ENCODE assay signal across 11 cellular contexts in the genomic region with DNA sequence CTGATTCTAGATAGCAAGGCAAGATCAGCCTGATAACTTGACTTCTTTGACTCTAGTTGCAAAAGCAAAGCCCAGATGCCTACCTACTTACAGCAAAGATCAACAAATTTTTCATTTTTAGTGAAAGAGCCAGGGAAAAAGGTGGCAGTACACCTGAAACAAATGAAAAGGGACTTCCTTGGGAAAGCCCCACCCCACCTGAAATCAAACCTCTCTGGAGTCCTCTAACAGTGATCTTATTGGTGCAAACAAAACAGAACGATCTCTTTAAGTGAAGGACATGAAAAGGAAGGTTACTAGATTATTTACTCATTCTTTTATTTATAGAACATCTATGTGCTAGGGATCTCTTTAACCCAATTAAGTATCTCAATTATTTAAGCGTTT. TPM values are rescaled to one million over a fixed set of nuclear protein-coding genes. Genes with fewer than 3 reads are reported as not detected.
DNase-seq lines count a peak whose midpoint lies in the region; ATAC-seq and TF ChIP-seq lines count a peak whose summit lies in the region.
"Had no signal": no experiment of that assay in that cellular context is flagged by ENCODE, and none has a peak within 500 bp of the region (broad histone marks: within the 10 kb centered on the region; RNA-seq: fewer than 3 reads in every experiment).

No MANE protein-coding gene starts in this region.

- DNase-seq in NCI-H2107 treated with DMSO at 0.1 percent for 48 hours (lab: John Stamatoyannopoulos, UW; ENCODE audit: unreplicated experiment): peak; percentile 5
- DNase-seq in NCI-H2107 (lab: John Stamatoyannopoulos, UW): no peak
- no peak for DNase-seq in T-helper 17 cell
- no peak for DNase-seq in progenitor cell of endocrine pancreas (ENCODE audit: low spot score, unreplicated experiment)
- DNase-seq in BE2C: no peak
- no peak for DNase-seq in testis
- DNase-seq in NCI-H1930 (lab: John Stamatoyannopoulos, UW): no peak

- H3K36me3 Mint-ChIP-seq in T-helper 17 cell (ENCODE audit: low read depth) (peaks cover 2% of the 10 kb centered on the region), progenitor cell of endocrine pancreas (ENCODE audit: insufficient read depth) (no peaks in the 10 kb centered on the region)

- peak overlapping the region; percentile 4; the same call in 1 of the 2 replicates for H3K4me3 ChIP-seq in HEK293 (ENCODE audit: low read depth, low read length)
- H3K4me3 ChIP-seq in BE2C (ENCODE audit: low read depth, low read length): no peak overlapping the region
- no peak overlapping the region for H3K4me3 ChIP-seq in testis
- H3K4me3 ChIP-seq: A549 had no signal

- intact Hi-C loops in testis (cut with DNase I; ENCODE audit: low total_unique reads): no loop called here

- H3K4me1 Mint-ChIP-seq in T-helper 17 cell: peaks cover 58% of the 10 kb centered on the region
- peaks cover 26% of the 10 kb centered on the region for H3K4me1 Mint-ChIP-seq in progenitor cell of endocrine pancreas (ENCODE audit: low read depth)

- H3K27me3 Mint-ChIP-seq in T-helper 17 cell (no peaks in the 10 kb centered on the region), progenitor cell of endocrine pancreas (no peaks in the 10 kb centered on the region)

- H3K9me3 Mint-ChIP-seq in progenitor cell of endocrine pancreas (ENCODE audit: low read depth): no peaks in the 10 kb centered on the region

- POLR2A ChIA-PET in HEK293 (lab: Yijun Ruan, JAX): no interaction called here

- H3K4me1 ChIP-seq in HEK293 (ENCODE audit: control insufficient read depth, insufficient read depth, low read length): no peaks in the 10 kb centered on the region; the same call in 1 of the 2 replicates
- no peaks in the 10 kb centered on the region for H3K4me1 ChIP-seq in BE2C
- no peaks in the 10 kb centered on the region for H3K4me1 ChIP-seq in testis
- H3K4me1 ChIP-seq: A549 had no signal

- 81 to 84% methylated on average over 2 of the region's 2 CpGs for WGBS in testis, 2 donors

- H3K27me3 ChIP-seq in BE2C (no peaks in the 10 kb centered on the region), testis (no peaks in the 10 kb centered on the region)

- H3K27ac ChIP-seq in HEK293 (ENCODE audit: extremely low read depth, low read depth, low read length): peak overlapping the region; percentile 76; the same call in 1 of the 2 replicates
- no peak overlapping the region for H3K27ac ChIP-seq in testis
- H3K27ac ChIP-seq: A549 had no signal

- TF ChIP-seq POLR2A in testis (IDR thresholded peaks at IDR 0.05): no peak

- H3K27ac Mint-ChIP-seq in T-helper 17 cell: peak overlapping the region; percentile 99
- H3K27ac Mint-ChIP-seq in progenitor cell of endocrine pancreas: peak overlapping the region; percentile 67

- TF ChIP-seq CTCF in HEK293 (tag by site-specific recombination; IDR thresholded peaks at IDR 0.05) (no peak), progenitor cell of endocrine pancreas (IDR thresholded peaks at IDR 0.05; ENCODE audit: unreplicated experiment) (no peak), BE2C (IDR thresholded peaks at IDR 0.05; ENCODE audit: low read depth, low read length) (no peak), testis (IDR thresholded peaks at IDR 0.05) (no peak)

- peak overlapping the region; percentile 94 for H3K4me3 Mint-ChIP-seq in T-helper 17 cell
- H3K4me3 Mint-ChIP-seq in progenitor cell of endocrine pancreas (ENCODE audit: low read depth): peak overlapping the region; percentile 55

- CTCF ChIA-PET in HEK293 (lab: Yijun Ruan, JAX): no interaction called here

- H3K9me3 ChIP-seq in HEK293 (ENCODE audit: control insufficient read depth, insufficient read depth, low read depth, low read length) (no peaks in the 10 kb centered on the region), T-helper 17 cell (ENCODE audit: control insufficient read depth, low read length, poor library complexity, severe bottlenecking) (no peaks in the 10 kb centered on the region), BE2C (no peaks in the 10 kb centered on the region), testis (no peaks in the 10 kb centered on the region)
- H3K9me3 ChIP-seq: A549 had no signal

- H3K36me3 ChIP-seq in HEK293 (ENCODE audit: control insufficient read depth in 2 of 2, insufficient read depth in 1 of 2, low read length in 2 of 2) (no peaks in the 10 kb centered on the region), BE2C (no peaks in the 10 kb centered on the region), testis (ENCODE audit: low read depth, missing control alignments) (no peaks in the 10 kb centered on the region)

- ATAC-seq in T-helper 17 cell: peak; percentile 5
- ATAC-seq: A549, Panc1 had no signal

TF ChIP-seq in HEK293, 187 proteins besides CTCF, POLR2A, EP300 and RAD21:
- TF ChIP-seq ZFP41 (tag by site-specific recombination; IDR thresholded peaks at IDR 0.05; ENCODE audit: borderline replicate concordance) (no peak), ZNF274 (IDR thresholded peaks at IDR 0.05; ENCODE audit: low read length) (no peak), ZNF274 (tag by site-specific recombination; IDR thresholded peaks at IDR 0.05; ENCODE audit: borderline replicate concordance) (no peak), ZNF292 (tag by site-specific recombination; IDR thresholded peaks at IDR 0.05; ENCODE audit: borderline replicate concordance, low read depth) (no peak), SP2 (tag by site-specific recombination; IDR thresholded peaks at IDR 0.05) (no peak), GLIS1 (tag by site-specific recombination; IDR thresholded peaks at IDR 0.05) (no peak), ZNF768 (tag by site-specific recombination; IDR thresholded peaks at IDR 0.05) (no peak), ZNF514 (tag by site-specific recombination; IDR thresholded peaks at IDR 0.05) (no peak), WT1 (tag by site-specific recombination; IDR thresholded peaks at IDR 0.05) (no peak), MYNN (tag by site-specific recombination; IDR thresholded peaks at IDR 0.05; ENCODE audit: borderline replicate concordance) (no peak), KLF9 (tag by site-specific recombination; IDR thresholded peaks at IDR 0.05; ENCODE audit: low read depth) (no peak)

RNA-seq across cellular contexts. Expression of gene LCP1, which starts 0.5 kb away (rescaled TPM):
- total RNA-seq in T-helper 17 cell (100 to 1,000 TPM; 485 to 528 TPM), progenitor cell of endocrine pancreas (8.3 and 17.0 TPM in 2 replicates), testis (10 to 100 TPM; 24.1 to 48.7 TPM)
- polyA plus RNA-seq in BE2C (2012; ENCODE audit: insufficient read depth, insufficient read length, low read depth): 12.7 TPM
- 80.5 TPM for polyA plus RNA-seq in testis (ENCODE audit: insufficient read depth, low read depth, low replicate concordance)
- total RNA-seq: lung microvascular endothelial cell had no signal

RNA-seq across cellular contexts. Expression of gene LRRC63, which starts 29.2 kb away (rescaled TPM):
- under 1 TPM; 0.39 to 0.60 TPM for total RNA-seq in T-helper 17 cell
- 0.24 and 0.42 TPM in 2 replicates for total RNA-seq in progenitor cell of endocrine pancreas
- polyA plus RNA-seq in BE2C (2012; ENCODE audit: insufficient read depth, insufficient read length, low read depth): 0.65 TPM
- 1 to 10 TPM; 4.6 to 9.4 TPM for total RNA-seq in testis
- polyA plus RNA-seq in testis (ENCODE audit: insufficient read depth, low read depth, low replicate concordance): 7.0 TPM

Comparison
In these comparisons a context has a peak if more than half of its experiments do, and no peak if none do; other contexts are left out.
1. RNA of gene LCP1, which starts 0.5 kb away (total RNA-seq): 485 to 528 TPM in T-helper 17 cell; 24.1 to 48.7 TPM in testis and 8.3 to 17.0 TPM in progenitor cell of endocrine pancreas; every median in the first group is over 4 times any median in the second.